In genomic region chr4:180951312-180951711, GRCh38 we compare ENCODE assay signal across 26 cellular contexts.
"Had no signal": no experiment of that assay in that cellular context is flagged by ENCODE, and none has a peak within 500 bp of the region (broad histone marks: within the 10 kb centered on the region; RNA-seq: fewer than 3 reads in every experiment).

No MANE protein-coding gene starts in this region.

- ATAC-seq: stimulated activated effector memory CD8-positive, alpha-beta T cell treated with anti-CD3 and anti-CD28 coated beads, Interleukin-12 subunit alpha, Interleukin-12 subunit beta, amount 100 ng/mL, for 72 hours; stimulated activated memory B cell treated with anti-CD40 and anti-IgM and Interleukin-4, amounts not matched to agents 10 μg/mL and 1 μg/mL and 100 μg/mL, for 72 hours; stimulated activated naive B cell treated with anti-CD40 and anti-IgM and Interleukin-4, amounts not matched to agents 10 μg/mL and 1 μg/mL and 100 μg/mL, for 72 hours; stimulated activated naive CD8-positive, alpha-beta T cell treated with anti-CD3 and anti-CD28 coated beads, Interleukin-15, amount 100 ng/mL, for 72 hours; stimulated activated naive CD8-positive, alpha-beta T cell treated with anti-CD3 and anti-CD28 coated beads, Interleukin-15, Interleukin-2, amounts not matched to agents 100 U/mL and 50 U/mL, for 24 hours; upper lobe of right lung had no signal

- H3K4me3 ChIP-seq: stomach, suprapubic skin, testis, thoracic aorta, thyroid gland, tibial artery, tibial nerve, transverse colon, upper lobe of left lung, upper lobe of right lung, uterus, vagina had no signal

- DNase-seq: stimulated activated CD4-positive, alpha-beta T cell treated with anti-CD3 and anti-CD28 coated beads, Interleukin-2, amount 100 ng/mL, for 48 hours; stimulated activated CD4-positive, alpha-beta T cell treated with anti-CD3 and anti-CD28 coated beads, Interleukin-4, amount 100 ng/mL, for 1 hour; stimulated activated CD4-positive, alpha-beta T cell treated with anti-CD3 and anti-CD28 coated beads, Interleukin-4, amount 100 ng/mL, for 24 hours; stimulated activated CD4-positive, alpha-beta T cell treated with anti-CD3 and anti-CD28 coated beads, Interleukin-4, amount 100 ng/mL, for 4 hours; stimulated activated CD8-positive, alpha-beta memory T cell treated with anti-CD3 and anti-CD28 coated beads, Interleukin-4, amount 100 ng/mL, for 48 hours; stimulated activated naive B cell treated with anti-CD40 and anti-IgM and Interleukin-4, amounts not matched to agents 10 μg/mL and 1 μg/mL and 100 μg/mL, for 72 hours; stimulated activated naive CD4-positive, alpha-beta T cell; stimulated activated naive CD4-positive, alpha-beta T cell treated with Interleukin-2 at 50 U/mL for 16 hours; stimulated activated naive CD8-positive, alpha-beta T cell treated with anti-CD3 and anti-CD28 coated beads, Interleukin-15, amount 100 ng/mL, for 72 hours; stimulated activated naive CD8-positive, alpha-beta T cell treated with anti-CD3 and anti-CD28 coated beads, Interleukin-15, Interleukin-2, amounts not matched to agents 100 U/mL and 50 U/mL, for 24 hours; stomach; substantia nigra; testis; thyroid gland; tibial artery; transverse colon; trophoblast cell; upper lobe of left lung; upper lobe of right lung; uterus had no signal
